In genomic region chr5:68287976-68288755, GRCh38 we compare ENCODE assay signal across 1 cellular context.
TF ChIP-seq lines count a peak whose summit lies in the region.

No MANE protein-coding gene starts in this region.

TF ChIP-seq in HepG2, 621 proteins besides CTCF, POLR2A, EP300 and RAD21 (continued from another document and continues in another):
- TF ChIP-seq ZNF839 (CRISPR knock-in tag; IDR thresholded peaks at IDR 0.05; ENCODE audit: borderline replicate concordance) (no peak), ZNF777 (CRISPR knock-in tag; IDR thresholded peaks at IDR 0.05) (peak; percentile 54), ZNF572 (CRISPR knock-in tag; IDR thresholded peaks at IDR 0.05) (no peak), ZBTB14 (CRISPR knock-in tag; IDR thresholded peaks at IDR 0.05) (peak; percentile 92), NKX3-1 (CRISPR knock-in tag; IDR thresholded peaks at IDR 0.05) (no peak), ZNF225 (CRISPR knock-in tag; IDR thresholded peaks at IDR 0.05) (no peak), ELF3 (CRISPR knock-in tag; IDR thresholded peaks at IDR 0.05) (no peak), MYC (CRISPR knock-in tag; IDR thresholded peaks at IDR 0.05; ENCODE audit: borderline replicate concordance) (peak; percentile 52; the same call in 1 of the 2 replicates), YY1 (IDR thresholded peaks at IDR 0.05; ENCODE audit: insufficient read depth, insufficient replicate concordance, low read depth, low read length) (no peak), ZNF768 (CRISPR knock-in tag; IDR thresholded peaks at IDR 0.05) (no peak), ATRX (CRISPR knock-in tag; IDR thresholded peaks at IDR 0.05; ENCODE audit: borderline replicate concordance) (no peak), ZSCAN12 (CRISPR knock-in tag; IDR thresholded peaks at IDR 0.05) (no peak), CCAR2 (optimal IDR thresholded peaks at IDR 0.05; ENCODE audit: low read depth, low read length) (no peak), ZNF678 (CRISPR knock-in tag; IDR thresholded peaks at IDR 0.05) (no peak), ZNF143 (CRISPR knock-in tag; IDR thresholded peaks at IDR 0.05) (peak; percentile 63; the same call in 1 of the 2 replicates), FOSL2 (CRISPR knock-in tag; IDR thresholded peaks at IDR 0.05) (peak; percentile 42; the same call in 1 of the 2 replicates), TFAP4 (IDR thresholded peaks at IDR 0.05; ENCODE audit: borderline replicate concordance, low read depth) (no peak), SSRP1 (CRISPR knock-in tag; IDR thresholded peaks at IDR 0.05) (no peak), ZNF496 (CRISPR knock-in tag; IDR thresholded peaks at IDR 0.05; ENCODE audit: insufficient replicate concordance) (no peak), NR2C2 (CRISPR knock-in tag; IDR thresholded peaks at IDR 0.05; ENCODE audit: borderline replicate concordance) (no peak), RBAK (CRISPR knock-in tag; IDR thresholded peaks at IDR 0.05) (no peak), RNF219 (CRISPR knock-in tag; IDR thresholded peaks at IDR 0.05) (no peak), FIP1L1 (IDR thresholded peaks at IDR 0.05; ENCODE audit: borderline replicate concordance, insufficient read depth, low read depth, low read length) (no peak), FUBP1 (CRISPR knock-in tag; IDR thresholded peaks at IDR 0.05; ENCODE audit: borderline replicate concordance) (no peak), CEBPZ (IDR thresholded peaks at IDR 0.05; ENCODE audit: low read length) (no peak), TFE3 (CRISPR knock-in tag; IDR thresholded peaks at IDR 0.05) (no peak), ATF7-NPFF (CRISPR knock-in tag; IDR thresholded peaks at IDR 0.05; ENCODE audit: low read depth) (peak; percentile 39; the same call in 1 of the 2 replicates), ZNF329 (CRISPR knock-in tag; IDR thresholded peaks at IDR 0.05; ENCODE audit: low read depth) (no peak), FOSL1 (CRISPR knock-in tag; IDR thresholded peaks at IDR 0.05; ENCODE audit: borderline replicate concordance) (no peak), NFAT5 (CRISPR knock-in tag; IDR thresholded peaks at IDR 0.05) (no peak), HES4 (CRISPR knock-in tag; IDR thresholded peaks at IDR 0.05; ENCODE audit: borderline replicate concordance) (no peak), NAIF1 (CRISPR knock-in tag; IDR thresholded peaks at IDR 0.05; ENCODE audit: borderline replicate concordance) (no peak), ZNF543 (CRISPR knock-in tag; IDR thresholded peaks at IDR 0.05) (0 out of 2 replicates have a peak, but pooled peaks have one; percentile 55), TBX3 (IDR thresholded peaks at IDR 0.05; ENCODE audit: borderline replicate concordance) (no peak), ZBTB2 (CRISPR knock-in tag; IDR thresholded peaks at IDR 0.05; ENCODE audit: low read depth) (0 out of 2 replicates have a peak, but pooled peaks have one; percentile 20), ZBTB7A (CRISPR knock-in tag; IDR thresholded peaks at IDR 0.05) (peak; percentile 80; the same call in 1 of the 2 replicates), TRIM22 (IDR thresholded peaks at IDR 0.05) (no peak), ZNF34 (CRISPR knock-in tag; IDR thresholded peaks at IDR 0.05; ENCODE audit: borderline replicate concordance) (no peak), ZMYM3 (CRISPR knock-in tag; IDR thresholded peaks at IDR 0.05) (0 out of 2 replicates have a peak, but pooled peaks have one; percentile 49), FOXC1 (CRISPR knock-in tag; IDR thresholded peaks at IDR 0.05; ENCODE audit: borderline replicate concordance) (no peak), RFX1 (IDR thresholded peaks at IDR 0.05) (no peak), PCBP2 (optimal IDR thresholded peaks at IDR 0.05; ENCODE audit: low read depth, low read length, poor library complexity, severe bottlenecking) (no peak), SMC3 (IDR thresholded peaks at IDR 0.05; ENCODE audit: low read length) (no peak)
